ENCODE assay signal across 17 cellular contexts in genomic region chr1:60898413-60898812, GRCh38.
DNase-seq lines count a peak whose midpoint lies in the region; ATAC-seq and TF ChIP-seq lines count a peak whose summit lies in the region.
"Had no signal": no experiment of that assay in that cellular context is flagged by ENCODE, and none has a peak within 500 bp of the region (broad histone marks: within the 10 kb centered on the region; RNA-seq: fewer than 3 reads in every experiment).

No MANE protein-coding gene starts in this region.

- no peak for TF ChIP-seq CTCF in left lung (IDR thresholded peaks at IDR 0.05)

- H2BK5ac ChIP-seq in trophoblast cell (ENCODE audit: low read depth, low read length, poor library complexity), result no peak overlapping the region

- ATAC-seq in left ventricle myocardium superior (peak; percentile 3), right cardiac atrium (no peak), left lung (no peak), GM21786 (IDR thresholded peaks at IDR 0.05; ENCODE audit: unreplicated experiment) (no peak)
- ATAC-seq: A549, HCT116 had no signal

- no peak overlapping the region for H4K8ac ChIP-seq in trophoblast cell (ENCODE audit: low read depth, low read length)

- intact Hi-C loops in left ventricle myocardium superior (cut with micrococcal nuclease) (no loop called here), right cardiac atrium (cut with DNase I) (no loop called here), left lung (cut with DNase I) (no loop called here)

- H2AFZ ChIP-seq in trophoblast cell (ENCODE audit: insufficient read depth, low read length, poor library complexity), result no peak overlapping the region

- H3K27me3 ChIP-seq in right cardiac atrium (ENCODE audit: control insufficient read depth, insufficient read depth), result no peaks in the 10 kb centered on the region
- no peaks in the 10 kb centered on the region for H3K27me3 ChIP-seq in trophoblast cell (ENCODE audit: insufficient read depth, low read length)
- no peaks in the 10 kb centered on the region for H3K27me3 ChIP-seq in left lung

- H2BK120ac ChIP-seq in trophoblast cell (ENCODE audit: insufficient read depth, low read length, poor library complexity), result no peak overlapping the region

- H3K79me1 ChIP-seq in trophoblast cell (ENCODE audit: low read length), result no peaks in the 10 kb centered on the region

- no peak overlapping the region for H3K9ac ChIP-seq in trophoblast cell (ENCODE audit: low read length)

- no peak overlapping the region for H2AK5ac ChIP-seq in trophoblast cell (ENCODE audit: low read length)

- no peak overlapping the region for H3K18ac ChIP-seq in trophoblast cell (ENCODE audit: low read length)

- H3K27ac ChIP-seq in right cardiac atrium (ENCODE audit: low read length) (no peak overlapping the region), trophoblast cell (ENCODE audit: low read depth, low read length) (no peak overlapping the region), left lung (no peak overlapping the region)
- H3K27ac ChIP-seq: 22Rv1, A549, C4-2B had no signal

- H3K4me3 ChIP-seq in right cardiac atrium (ENCODE audit: low read length), result no peak overlapping the region
- H3K4me3 ChIP-seq in trophoblast cell (ENCODE audit: low read depth, low read length), result no peak overlapping the region
- H3K4me3 ChIP-seq in left lung, result no peak overlapping the region
- H3K4me3 ChIP-seq: A549 had no signal

- H3K79me2 ChIP-seq in trophoblast cell (ENCODE audit: control insufficient read depth, insufficient read depth, low read length, poor library complexity), result no peaks in the 10 kb centered on the region

- H3K4me1 ChIP-seq in right cardiac atrium (ENCODE audit: control insufficient read depth, insufficient read depth, low read length) (no peaks in the 10 kb centered on the region), trophoblast cell (ENCODE audit: control insufficient read depth in 1 of 2, insufficient read depth in 2 of 2, low read length in 2 of 2) (no peaks in the 10 kb centered on the region), left lung (no peaks in the 10 kb centered on the region)
- H3K4me1 ChIP-seq: A549, Caco-2 had no signal

- H3K36me3 ChIP-seq in trophoblast cell (ENCODE audit: control insufficient read depth in 1 of 2, insufficient read depth in 2 of 2, low read length in 2 of 2), result no peaks in the 10 kb centered on the region
- H3K36me3 ChIP-seq in left lung, result no peaks in the 10 kb centered on the region

- H4K91ac ChIP-seq in trophoblast cell (ENCODE audit: low read depth, low read length), result no peak overlapping the region

- no peak overlapping the region for H4K12ac ChIP-seq in trophoblast cell (ENCODE audit: low read depth, low read length)

- no peak overlapping the region for H3K4me2 ChIP-seq in trophoblast cell (ENCODE audit: low read length)
- H3K4me2 ChIP-seq: A549 had no signal

- peak; percentile 56 for DNase-seq in NCI-H2171 treated with DMSO at 0.1 percent for 48 hours (lab: John Stamatoyannopoulos, UW)
- no peak for DNase-seq in NCI-H2171 (lab: John Stamatoyannopoulos, UW)
- DNase-seq in left ventricle myocardium superior, result no peak
- no peak for DNase-seq in right cardiac atrium
- peak; percentile 35 to 59 for DNase-seq in trophoblast cell
- DNase-seq in left lung, result no peak
- DNase-seq: AML-193; Caco-2; CD4-positive, alpha-beta T cell; GOT3; H7; HFFc6 had no signal

- H3K23ac ChIP-seq in trophoblast cell (ENCODE audit: low read length), result no peak overlapping the region

- H3K4ac ChIP-seq in trophoblast cell (ENCODE audit: low read depth, low read length), result no peak overlapping the region

- 53% methylated on average over 4 of the region's 4 CpGs for WGBS in right cardiac atrium
- no CpG with 5 or more reads among the region's 4 CpGs for WGBS in trophoblast cell (ENCODE audit: extremely low coverage, insufficient coverage, insufficient read length)

- H3K14ac ChIP-seq in trophoblast cell (ENCODE audit: low read length), result no peak overlapping the region

- no peak overlapping the region for H2BK12ac ChIP-seq in trophoblast cell (ENCODE audit: low read length)

- H3K9me3 ChIP-seq in right cardiac atrium (ENCODE audit: control insufficient read depth, low read length) (no peaks in the 10 kb centered on the region), trophoblast cell (ENCODE audit: insufficient read depth, low read depth, low read length) (no peaks in the 10 kb centered on the region), left lung (no peaks in the 10 kb centered on the region)
- H3K9me3 ChIP-seq: A549, Caco-2 had no signal

Comparison
In these comparisons a context has a peak if more than half of its experiments do, and no peak if none do; other contexts are left out.
1. DNase-seq: peak in NCI-H2171 treated with DMSO at 0.1 percent for 48 hours (single experiment) and trophoblast cell (2 of 2); none in NCI-H2171 (single experiment), left ventricle myocardium superior (single experiment), right cardiac atrium (0 of 3) and left lung (0 of 2).